Comparison of ENCODE assay signal across 1 cellular context in the genomic region with DNA sequence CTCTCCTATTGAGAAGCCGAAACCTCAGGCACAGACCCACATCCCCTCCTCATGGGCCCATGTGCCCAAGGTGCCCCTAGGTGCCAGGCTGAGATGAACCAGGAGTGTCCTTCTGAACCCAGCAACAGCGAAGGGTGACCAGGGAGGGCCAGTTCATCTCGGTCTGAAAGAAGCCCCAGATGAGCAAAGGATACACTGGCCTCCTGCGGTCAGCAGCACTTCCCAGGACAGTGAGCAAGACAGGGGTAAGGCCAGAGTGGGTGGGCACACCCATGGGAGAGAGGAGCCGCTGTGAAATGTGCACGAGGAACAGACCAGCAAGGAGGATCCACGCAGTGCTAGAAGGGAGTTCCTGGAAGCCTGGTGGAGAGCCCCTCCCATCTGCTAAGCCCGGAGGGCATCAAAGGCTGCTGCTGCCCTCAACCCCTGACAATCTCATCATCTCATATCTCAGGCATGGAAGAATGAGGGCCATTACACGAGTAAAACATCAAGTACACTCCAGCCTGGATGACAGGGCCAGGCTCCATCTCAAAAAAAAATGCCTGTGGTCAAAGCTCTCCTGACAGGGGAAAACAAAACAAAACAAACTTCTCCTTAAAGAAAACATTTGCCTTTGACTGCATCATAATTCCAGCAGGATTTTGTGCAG.
TF ChIP-seq lines count a peak whose summit lies in the region.

No MANE protein-coding gene starts in this region.

TF ChIP-seq in IMR-90, 13 proteins besides CTCF, POLR2A, EP300 and RAD21:
- TF ChIP-seq RCOR1 (IDR thresholded peaks at IDR 0.05; ENCODE audit: insufficient replicate concordance, low read length) (no peak), RFX5 (IDR thresholded peaks at IDR 0.05; ENCODE audit: low read depth, low read length) (no peak), NFE2L2 (IDR thresholded peaks at IDR 0.05; ENCODE audit: low read depth, low read length) (no peak)
- TF ChIP-seq, protein P1, sequence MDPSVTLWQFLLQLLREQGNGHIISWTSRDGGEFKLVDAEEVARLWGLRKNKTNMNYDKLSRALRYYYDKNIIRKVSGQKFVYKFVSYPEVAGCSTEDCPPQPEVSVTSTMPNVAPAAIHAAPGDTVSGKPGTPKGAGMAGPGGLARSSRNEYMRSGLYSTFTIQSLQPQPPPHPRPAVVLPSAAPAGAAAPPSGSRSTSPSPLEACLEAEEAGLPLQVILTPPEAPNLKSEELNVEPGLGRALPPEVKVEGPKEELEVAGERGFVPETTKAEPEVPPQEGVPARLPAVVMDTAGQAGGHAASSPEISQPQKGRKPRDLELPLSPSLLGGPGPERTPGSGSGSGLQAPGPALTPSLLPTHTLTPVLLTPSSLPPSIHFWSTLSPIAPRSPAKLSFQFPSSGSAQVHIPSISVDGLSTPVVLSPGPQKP (IDR thresholded peaks at IDR 0.05; ENCODE audit: borderline replicate concordance, low read depth, low read length), result no peak
